12 cellular contexts compared by ENCODE assay signal in genomic region chr4:116599859-116600258, GRCh38.
DNase-seq lines count a peak whose midpoint lies in the region; ATAC-seq and TF ChIP-seq lines count a peak whose summit lies in the region.
"Had no signal": no experiment of that assay in that cellular context is flagged by ENCODE, and none has a peak within 500 bp of the region (broad histone marks: within the 10 kb centered on the region; RNA-seq: fewer than 3 reads in every experiment).

No MANE protein-coding gene starts in this region.

- no peak overlapping the region for H3K27ac Mint-ChIP-seq in glutamatergic neuron (ENCODE audit: unreplicated experiment)
- H3K27ac Mint-ChIP-seq: CD4-positive, CD25-positive, alpha-beta regulatory T cell had no signal

- H3K4me2 ChIP-seq in DND-41 (ENCODE audit: insufficient read depth, low read length): no peak overlapping the region

- H2AFZ ChIP-seq in DND-41 (ENCODE audit: low read depth, low read length): no peak overlapping the region

- H4K20me1 ChIP-seq in DND-41 (ENCODE audit: insufficient read depth, low read length): no peaks in the 10 kb centered on the region

- H3K36me3 ChIP-seq in DND-41 (ENCODE audit: insufficient read depth, low read length) (no peaks in the 10 kb centered on the region), ascending aorta (no peaks in the 10 kb centered on the region)
- H3K36me3 ChIP-seq: colonic mucosa, Peyer's patch, prostate gland had no signal

- no peaks in the 10 kb centered on the region for H3K79me2 ChIP-seq in DND-41 (ENCODE audit: insufficient read depth, low read length)

- H3K9ac ChIP-seq in DND-41 (ENCODE audit: low read depth, low read length): no peak overlapping the region

- ATAC-seq in DND-41 (ENCODE audit: insufficient read depth, low read depth): peak; percentile 61

- H3K9me3 ChIP-seq in DND-41 (ENCODE audit: insufficient read depth, low read length, severe bottlenecking): no peaks in the 10 kb centered on the region
- no peaks in the 10 kb centered on the region for H3K9me3 ChIP-seq in ascending aorta
- H3K9me3 ChIP-seq: colonic mucosa, Peyer's patch, prostate gland had no signal

- no peaks in the 10 kb centered on the region for H3K27me3 Mint-ChIP-seq in glutamatergic neuron (ENCODE audit: unreplicated experiment)
- H3K27me3 Mint-ChIP-seq: CD4-positive, CD25-positive, alpha-beta regulatory T cell had no signal

- H3K27me3 ChIP-seq in DND-41 (ENCODE audit: insufficient read depth, low read length, poor library complexity) (no peaks in the 10 kb centered on the region), ascending aorta (no peaks in the 10 kb centered on the region)
- H3K27me3 ChIP-seq: colonic mucosa, Peyer's patch had no signal

- no peaks in the 10 kb centered on the region for H3K36me3 Mint-ChIP-seq in glutamatergic neuron (ENCODE audit: unreplicated experiment)
- H3K36me3 Mint-ChIP-seq: CD4-positive, CD25-positive, alpha-beta regulatory T cell had no signal

- no peak overlapping the region for H3K27ac ChIP-seq in DND-41 (ENCODE audit: low read length)
- H3K27ac ChIP-seq in ascending aorta: no peak overlapping the region
- H3K27ac ChIP-seq: colonic mucosa, Peyer's patch, prostate gland had no signal

- H3K4me3 ChIP-seq in DND-41 (ENCODE audit: low read depth in 1 of 2, low read length in 2 of 2): no peak overlapping the region
- no peak overlapping the region for H3K4me3 ChIP-seq in ascending aorta
- H3K4me3 ChIP-seq: colonic mucosa, Peyer's patch, prostate gland had no signal

- intact Hi-C loops in ascending aorta (cut with DNase I): no loop called here

- no peaks in the 10 kb centered on the region for H3K9me3 Mint-ChIP-seq in glutamatergic neuron (ENCODE audit: unreplicated experiment)

- H3K4me1 ChIP-seq in DND-41 (ENCODE audit: insufficient read depth, low read length): no peaks in the 10 kb centered on the region
- H3K4me1 ChIP-seq in ascending aorta: no peaks in the 10 kb centered on the region
- H3K4me1 ChIP-seq: colonic mucosa, Peyer's patch, prostate gland had no signal

- no peaks in the 10 kb centered on the region for H3K4me1 Mint-ChIP-seq in glutamatergic neuron (ENCODE audit: low read depth, unreplicated experiment)
- H3K4me1 Mint-ChIP-seq: CD4-positive, CD25-positive, alpha-beta regulatory T cell had no signal

- H3K4me3 Mint-ChIP-seq in glutamatergic neuron (ENCODE audit: unreplicated experiment): no peak overlapping the region
- H3K4me3 Mint-ChIP-seq: CD4-positive, CD25-positive, alpha-beta regulatory T cell had no signal

- TF ChIP-seq CTCF in DND-41 (IDR thresholded peaks at IDR 0.05; ENCODE audit: borderline replicate concordance, extremely low read depth, low read length, poor library complexity, severe bottlenecking): peak; percentile 43
- TF ChIP-seq CTCF in GM12872 (IDR thresholded peaks at IDR 0.05; ENCODE audit: insufficient read depth, low read depth, low read length): peak; percentile 61
- peak; percentile 14; the same call in 1 of the 2 replicates for TF ChIP-seq CTCF in LNCAP (IDR thresholded peaks at IDR 0.05)
- TF ChIP-seq CTCF in glutamatergic neuron (IDR thresholded peaks at IDR 0.05; ENCODE audit: partially characterized antibody, unreplicated experiment): no peak
- TF ChIP-seq CTCF in ascending aorta (IDR thresholded peaks at IDR 0.05): no peak

- DNase-seq in DND-41 (peak; percentile 12), iPS-NIHi7 (ENCODE audit: extremely low spot score) (peak; percentile 51), glutamatergic neuron (no peak), ascending aorta (ENCODE audit: low spot score in 2 of 2) (no peak), medulla oblongata (ENCODE audit: extremely low spot score) (no peak)
- DNase-seq in activated CD4-positive, CD25-positive, alpha-beta regulatory T cell treated with anti-CD3 and anti-CD28 coated beads, Interleukin-2, amount 50 U/mL, for 72 hours: no peak
- DNase-seq: CD4-positive, CD25-positive, alpha-beta regulatory T cell; colonic mucosa; Peyer's patch had no signal

Comparison
In these comparisons a context has a peak if more than half of its experiments do, and no peak if none do; other contexts are left out.
1. DNase-seq: peak in DND-41 (single experiment) and iPS-NIHi7 (single experiment); none in glutamatergic neuron (single experiment), ascending aorta (0 of 2), medulla oblongata (single experiment) and activated CD4-positive, CD25-positive, alpha-beta regulatory T cell treated with anti-CD3 and anti-CD28 coated beads, Interleukin-2, amount 50 U/mL, for 72 hours (single experiment).
2. CTCF ChIP-seq: peak in DND-41 (single experiment), GM12872 (single experiment) and LNCAP (single experiment); none in glutamatergic neuron (single experiment) and ascending aorta (0 of 3).